In genomic region chr2:156321243-156321904, GRCh38 we compare ENCODE assay signal across 8 cellular contexts. TPM values are rescaled to one million over a fixed set of nuclear protein-coding genes. Genes with fewer than 3 reads are reported as not detected.
DNase-seq lines count a peak whose midpoint lies in the region; TF ChIP-seq lines count a peak whose summit lies in the region.

No MANE protein-coding gene starts in this region.

- H3K27ac Mint-ChIP-seq in dendritic cell treated with granulocyte-macrophage colony-stimulating factor and Interleukin-4, amounts not matched to agents 40 ng/mL and 50 ng/mL, for 4 days: no peak overlapping the region
- H3K27ac Mint-ChIP-seq in nephron: no peak overlapping the region

- H3K27me3 Mint-ChIP-seq in dendritic cell treated with granulocyte-macrophage colony-stimulating factor and Interleukin-4, amounts not matched to agents 40 ng/mL and 50 ng/mL, for 4 days: peaks cover 87% of the 10 kb centered on the region
- H3K27me3 Mint-ChIP-seq in nephron (ENCODE audit: low read depth): peaks cover 94% of the 10 kb centered on the region

- no peaks in the 10 kb centered on the region for H3K36me3 Mint-ChIP-seq in dendritic cell treated with granulocyte-macrophage colony-stimulating factor and Interleukin-4, amounts not matched to agents 40 ng/mL and 50 ng/mL, for 4 days (ENCODE audit: low read depth)
- H3K36me3 Mint-ChIP-seq in nephron (ENCODE audit: low read depth): peaks cover 7% of the 10 kb centered on the region

- peak overlapping the region; percentile 51 for H3K4me3 ChIP-seq in HUES64 (ENCODE audit: low read length)

- H3K9me3 ChIP-seq in HUES64 (ENCODE audit: insufficient read depth, low read depth, low read length): no peaks in the 10 kb centered on the region

- no peak overlapping the region for H3K27ac ChIP-seq in HUES64 (ENCODE audit: low read depth, low read length)
- no peak overlapping the region for H3K27ac ChIP-seq in caudate nucleus (ENCODE audit: low read depth, low read length)

- H3K27me3 ChIP-seq in HUES64 (ENCODE audit: insufficient read depth, low read length): peaks cover 81% of the 10 kb centered on the region

- H3K4me1 ChIP-seq in HUES64 (ENCODE audit: insufficient read depth, low read length): peaks cover 25% of the 10 kb centered on the region; the same call in 1 of the 2 replicates

- peak overlapping the region; percentile 70 for H3K4me3 Mint-ChIP-seq in dendritic cell treated with granulocyte-macrophage colony-stimulating factor and Interleukin-4, amounts not matched to agents 40 ng/mL and 50 ng/mL, for 4 days
- peak overlapping the region; percentile 57 to 69 (median 64) for H3K4me3 Mint-ChIP-seq in nephron

- peaks cover 43% of the 10 kb centered on the region for H3K4me1 Mint-ChIP-seq in dendritic cell treated with granulocyte-macrophage colony-stimulating factor and Interleukin-4, amounts not matched to agents 40 ng/mL and 50 ng/mL, for 4 days (ENCODE audit: low read depth)
- peaks cover 15% of the 10 kb centered on the region for H3K4me1 Mint-ChIP-seq in nephron

- intact Hi-C loops in dendritic cell treated with granulocyte-macrophage colony-stimulating factor and Interleukin-4, amounts not matched to agents 40 ng/mL and 50 ng/mL, for 4 days (cut with micrococcal nuclease): loop anchor here (10.0 kb wide), 1 partner anchor 947 kb away; no protein-coding TSS in a partner anchor

- H3K9ac ChIP-seq in HUES64 (ENCODE audit: low read depth, low read length): no peak overlapping the region

- DNase-seq in AG20443 (ENCODE audit: low spot score) (peak; percentile 46), GOT3 (lab: John Stamatoyannopoulos, UW) (no peak), caudate nucleus (lab: John Stamatoyannopoulos, UW) (no peak), NCI-H1694 (lab: John Stamatoyannopoulos, UW) (no peak), epidermal melanocyte (ENCODE audit: insufficient read length, low spot score) (no peak)

- 73% methylated on average over 31 of the region's 31 CpGs for WGBS in HUES64

- H3K36me3 ChIP-seq in HUES64 (ENCODE audit: insufficient read depth, low read length): no peaks in the 10 kb centered on the region

- no peaks in the 10 kb centered on the region for H3K9me3 Mint-ChIP-seq in dendritic cell treated with granulocyte-macrophage colony-stimulating factor and Interleukin-4, amounts not matched to agents 40 ng/mL and 50 ng/mL, for 4 days
- peaks cover 3% of the 10 kb centered on the region for H3K9me3 Mint-ChIP-seq in nephron

- TF ChIP-seq CTCF in nephron (IDR thresholded peaks at IDR 0.05; ENCODE audit: unreplicated experiment in 3 of 3): no peak

RNA-seq across cellular contexts. Expression of gene NR4A2, which starts 11.1 kb away (rescaled TPM):
- polyA plus RNA-seq in HUES64 (2013, experiment 1 of 2): 1.0 TPM
- 1.3 TPM for polyA plus RNA-seq in HUES64 (2013, experiment 2 of 2)
